ENCODE assay signal across 1 cellular context in genomic region chr7:151085329-151085690, GRCh38.
TF ChIP-seq lines count a peak whose summit lies in the region.

No MANE protein-coding gene starts in this region.

TF ChIP-seq in H1, 55 proteins besides CTCF, POLR2A, EP300 and RAD21:
- TF ChIP-seq RNF2 (IDR thresholded peaks at IDR 0.05; ENCODE audit: borderline replicate concordance, low read depth, low read length, missing control alignments, poor library complexity, severe bottlenecking) (no peak), POLR2AphosphoS5 (IDR thresholded peaks at IDR 0.05; ENCODE audit: low read depth, low read length) (0 out of 2 replicates have a peak, but pooled peaks have one; percentile 8), SP4 (IDR thresholded peaks at IDR 0.05; ENCODE audit: low read length) (0 out of 2 replicates have a peak, but pooled peaks have one; percentile 14)
TF ChIP-seq in H1: peak in this region for 2.
